Comparison of ENCODE assay signal across 16 cellular contexts in the genomic region with DNA sequence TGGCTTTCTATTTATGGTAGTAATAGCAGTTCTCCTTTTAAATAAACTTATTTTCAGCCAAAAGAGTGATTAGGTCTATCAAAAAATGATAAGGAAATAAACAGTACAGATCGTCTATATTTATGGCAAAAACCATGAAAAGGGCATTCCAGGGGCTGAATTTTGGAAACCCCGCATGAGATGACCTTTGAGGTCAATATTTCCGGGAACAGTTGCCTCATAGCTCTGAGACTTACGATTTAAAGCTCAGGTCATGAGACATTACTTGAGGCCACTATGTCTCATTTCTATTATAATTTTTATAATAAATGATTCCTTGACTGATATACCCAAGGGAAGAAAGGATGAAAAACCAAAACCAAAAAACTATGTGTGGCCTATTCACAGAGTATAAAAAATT.
DNase-seq lines count a peak whose midpoint lies in the region; ATAC-seq, FAIRE-seq and TF ChIP-seq lines count a peak whose summit lies in the region.
"Had no signal": no experiment of that assay in that cellular context is flagged by ENCODE, and none has a peak within 500 bp of the region (broad histone marks: within the 10 kb centered on the region; RNA-seq: fewer than 3 reads in every experiment).

No MANE protein-coding gene starts in this region.

- H3K9me3 ChIP-seq in right atrium auricular region (peaks cover 0 to 4% of the 10 kb centered on the region in 2 donors), esophagus muscularis mucosa (peaks cover 0 to 9% (median 7%) of the 10 kb centered on the region in 4 donors), sigmoid colon (no peaks in the 10 kb centered on the region)

- 47% methylated on average over 4 of the region's 4 CpGs for WGBS in esophagus muscularis mucosa
- WGBS in sigmoid colon, 2 donors, result 80 to 81% methylated on average over 4 of the region's 4 CpGs

- no peak for TF ChIP-seq CTCF in right atrium auricular region (IDR thresholded peaks at IDR 0.05)
- no peak for TF ChIP-seq CTCF in esophagus muscularis mucosa (IDR thresholded peaks at IDR 0.05)
- no peak for TF ChIP-seq CTCF in sigmoid colon (IDR thresholded peaks at IDR 0.05)

- intact Hi-C loops in Right ventricle myocardium inferior (cut with DNase I) (no loop called here), esophagus muscularis mucosa (cut with DNase I) (no loop called here), sigmoid colon (cut with DNase I) (loop anchor here (5.0 kb wide), 2 partner anchors 47 to 97 kb away; no protein-coding TSS in a partner anchor)

- H3K27me3 ChIP-seq in right atrium auricular region (no peaks in the 10 kb centered on the region), esophagus muscularis mucosa (no peaks in the 10 kb centered on the region), sigmoid colon (no peaks in the 10 kb centered on the region)

- no peak for TF ChIP-seq POLR2A in esophagus muscularis mucosa (IDR thresholded peaks at IDR 0.05; ENCODE audit: low read depth)
- TF ChIP-seq POLR2A in sigmoid colon (IDR thresholded peaks at IDR 0.05), result no peak

- ATAC-seq in Right ventricle myocardium inferior, result no peak
- ATAC-seq in GM18868 (IDR thresholded peaks at IDR 0.05; ENCODE audit: unreplicated experiment), result no peak
- ATAC-seq: Panc1 had no signal

- DNase-seq in right atrium auricular region (ENCODE audit: low spot score), result no peak
- no peak for DNase-seq in Right ventricle myocardium inferior (ENCODE audit: missing footprints)
- peak; percentile 39 for DNase-seq in esophagus muscularis mucosa (ENCODE audit: extremely low spot score)
- DNase-seq in sigmoid colon, result no peak
- DNase-seq in urothelium cell line (ENCODE audit: low spot score), result peak; percentile 3
- no peak for DNase-seq in NCI-H1417 treated with DMSO at 0.1 percent for 48 hours (lab: John Stamatoyannopoulos, UW)
- no peak for DNase-seq in HPDE6-E6E7 (ENCODE audit: extremely low spot score)
- DNase-seq: Caco-2, DMS153, HFFc6, NCI-H146, NCI-H2081 treated with DMSO at 0.1 percent for 48 hours, NCI-H510A had no signal

- FAIRE-seq in urothelium cell line (lab: Jason Lieb, UNC), result no peak

- TF ChIP-seq EP300 in esophagus muscularis mucosa (IDR thresholded peaks at IDR 0.05) (no peak), sigmoid colon (IDR thresholded peaks at IDR 0.05) (peak in 2 of 4 donors; percentile 11 to 18)

- H3K4me1 ChIP-seq in right atrium auricular region (peaks cover 0 to 25% of the 10 kb centered on the region in 2 donors), esophagus muscularis mucosa (peaks cover 10 to 51% (median 42%) of the 10 kb centered on the region in 4 donors), sigmoid colon (peaks cover 0 to 29% (median 17%) of the 10 kb centered on the region in 4 donors)
- H3K4me1 ChIP-seq: Caco-2 had no signal

- H3K36me3 ChIP-seq in right atrium auricular region, result no peaks in the 10 kb centered on the region
- no peaks in the 10 kb centered on the region for H3K36me3 ChIP-seq in esophagus muscularis mucosa
- H3K36me3 ChIP-seq in sigmoid colon, result no peaks in the 10 kb centered on the region

- H3K4me3 ChIP-seq in right atrium auricular region, result no peak overlapping the region
- H3K4me3 ChIP-seq in esophagus muscularis mucosa, result no peak overlapping the region
- H3K4me3 ChIP-seq in sigmoid colon, result no peak overlapping the region

- H3K27ac ChIP-seq in right atrium auricular region (peak overlapping the region; percentile 20 to 54), esophagus muscularis mucosa (replicated peaks in 1 of 4) (peak overlapping the region; percentile 14 to 68 (median 34)), sigmoid colon (peak overlapping the region; percentile 54 to 78 (median 64))
- H3K27ac ChIP-seq: KMS-11 had no signal

Comparison
In these comparisons a context has a peak if more than half of its experiments do, and no peak if none do; other contexts are left out.
1. DNase-seq: peak in esophagus muscularis mucosa (single experiment) and urothelium cell line (single experiment); none in right atrium auricular region (single experiment), Right ventricle myocardium inferior (single experiment), sigmoid colon (single experiment), NCI-H1417 treated with DMSO at 0.1 percent for 48 hours (single experiment) and HPDE6-E6E7 (single experiment).
2. Peak in every context shown above with its lines, with median percentiles within 50 percentile points of each other: H3K27ac ChIP-seq.